In genomic region chr6:27059621-27060425, GRCh38 we compare ENCODE assay signal across 1 cellular context.
TF ChIP-seq lines count a peak whose summit lies in the region.

No MANE protein-coding gene starts in this region.

TF ChIP-seq in SK-N-SH, 30 proteins besides CTCF, POLR2A, EP300 and RAD21 (continued from another document):
- TF ChIP-seq, protein P1, sequence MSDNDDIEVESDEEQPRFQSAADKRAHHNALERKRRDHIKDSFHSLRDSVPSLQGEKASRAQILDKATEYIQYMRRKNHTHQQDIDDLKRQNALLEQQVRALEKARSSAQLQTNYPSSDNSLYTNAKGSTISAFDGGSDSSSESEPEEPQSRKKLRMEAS (IDR thresholded peaks at IDR 0.05; ENCODE audit: low read depth) = no peak
- TF ChIP-seq FOXM1 (IDR thresholded peaks at IDR 0.05; ENCODE audit: low read depth) (no peak), NFIC (IDR thresholded peaks at IDR 0.05; ENCODE audit: borderline replicate concordance) (no peak), MEF2A (IDR thresholded peaks at IDR 0.05; ENCODE audit: borderline replicate concordance, low read depth) (no peak), FOSL2 (IDR thresholded peaks at IDR 0.05; ENCODE audit: borderline replicate concordance, low read depth) (no peak), SIN3A (IDR thresholded peaks at IDR 0.05; ENCODE audit: borderline replicate concordance, low read depth, low read length) (no peak), IRF3 (IDR thresholded peaks at IDR 0.05; ENCODE audit: low read depth, low read length) (no peak), YY1 (IDR thresholded peaks at IDR 0.05; ENCODE audit: low read depth) (no peak), GABPA (IDR thresholded peaks at IDR 0.05; ENCODE audit: low read depth) (no peak)
- TF ChIP-seq, protein P2, sequence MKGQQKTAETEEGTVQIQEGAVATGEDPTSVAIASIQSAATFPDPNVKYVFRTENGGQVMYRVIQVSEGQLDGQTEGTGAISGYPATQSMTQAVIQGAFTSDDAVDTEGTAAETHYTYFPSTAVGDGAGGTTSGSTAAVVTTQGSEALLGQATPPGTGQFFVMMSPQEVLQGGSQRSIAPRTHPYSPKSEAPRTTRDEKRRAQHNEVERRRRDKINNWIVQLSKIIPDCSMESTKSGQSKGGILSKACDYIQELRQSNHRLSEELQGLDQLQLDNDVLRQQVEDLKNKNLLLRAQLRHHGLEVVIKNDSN (IDR thresholded peaks at IDR 0.05; ENCODE audit: borderline replicate concordance, low read depth) = no peak
